19 cellular contexts compared by ENCODE assay signal in genomic region chr18:12768622-12769021, GRCh38.
DNase-seq lines count a peak whose midpoint lies in the region; ATAC-seq, FAIRE-seq and TF ChIP-seq lines count a peak whose summit lies in the region.
"Had no signal": no experiment of that assay in that cellular context is flagged by ENCODE, and none has a peak within 500 bp of the region (broad histone marks: within the 10 kb centered on the region; RNA-seq: fewer than 3 reads in every experiment).

No MANE protein-coding gene starts in this region.

- H3K36me3 ChIP-seq in DND-41 (ENCODE audit: insufficient read depth, low read length) (peaks cover 94% of the 10 kb centered on the region), bronchial epithelial cell (ENCODE audit: control insufficient read depth, insufficient read depth, low read length) (no peaks in the 10 kb centered on the region), body of pancreas (replicated peaks in 1 of 2; ENCODE audit: insufficient read depth in 1 of 2, low read depth in 2 of 2) (no peaks in the 10 kb centered on the region), suprapubic skin (no peaks in the 10 kb centered on the region)
- H3K36me3 ChIP-seq: neutrophil, sigmoid colon, thoracic aorta had no signal

- H3K9me3 ChIP-seq in DND-41 (ENCODE audit: insufficient read depth, low read length, severe bottlenecking) = no peaks in the 10 kb centered on the region
- H3K9me3 ChIP-seq in body of pancreas = no peaks in the 10 kb centered on the region
- H3K9me3 ChIP-seq in suprapubic skin = no peaks in the 10 kb centered on the region
- H3K9me3 ChIP-seq: neutrophil, sigmoid colon, thoracic aorta had no signal

- H3K27me3 ChIP-seq in DND-41 (ENCODE audit: insufficient read depth, low read length, poor library complexity) = no peaks in the 10 kb centered on the region
- H3K27me3 ChIP-seq in bronchial epithelial cell (ENCODE audit: control insufficient read depth, insufficient read depth, low read length) = no peaks in the 10 kb centered on the region
- H3K27me3 ChIP-seq in body of pancreas = no peaks in the 10 kb centered on the region
- no peaks in the 10 kb centered on the region for H3K27me3 ChIP-seq in suprapubic skin
- H3K27me3 ChIP-seq: neutrophil, sigmoid colon had no signal

- WGBS in body of pancreas, 2 donors = 74 to 77% methylated on average over 3 of the region's 3 CpGs
- WGBS in suprapubic skin = 86% methylated on average over 3 of the region's 3 CpGs

- H2AFZ ChIP-seq in DND-41 (ENCODE audit: low read depth, low read length) = no peak overlapping the region

- TF ChIP-seq POLR2A in body of pancreas (IDR thresholded peaks at IDR 0.05) = no peak
- TF ChIP-seq POLR2A in suprapubic skin (IDR thresholded peaks at IDR 0.05) = no peak

- FAIRE-seq in bronchial epithelial cell (lab: Jason Lieb, UNC) = no peak

- peaks cover 99% of the 10 kb centered on the region for H3K79me2 ChIP-seq in DND-41 (ENCODE audit: insufficient read depth, low read length)

- intact Hi-C loops in body of pancreas (cut with DNase I) (no loop called here), posterior vena cava (cut with DNase I) (no loop called here)

- ATAC-seq in DND-41 (ENCODE audit: insufficient read depth, low read depth) (no peak), body of pancreas (no peak)
- ATAC-seq: left cardiac atrium had no signal

- H3K4me3 ChIP-seq in DND-41 (ENCODE audit: low read depth in 1 of 2, low read length in 2 of 2) = no peak overlapping the region
- no peak overlapping the region for H3K4me3 ChIP-seq in bronchial epithelial cell (ENCODE audit: low read depth, low read length)
- H3K4me3 ChIP-seq in body of pancreas = no peak overlapping the region
- no peak overlapping the region for H3K4me3 ChIP-seq in suprapubic skin
- H3K4me3 ChIP-seq: sigmoid colon, thoracic aorta had no signal

- H3K27ac ChIP-seq in DND-41 (ENCODE audit: low read length) (peak overlapping the region; percentile 73), body of pancreas (no peak overlapping the region), suprapubic skin (no peak overlapping the region)
- H3K27ac ChIP-seq: HL-60, neutrophil, sigmoid colon, thoracic aorta had no signal

- H3K4me2 ChIP-seq in DND-41 (ENCODE audit: insufficient read depth, low read length) = peak overlapping the region; percentile 58

- peaks cover 76% of the 10 kb centered on the region for H3K4me1 ChIP-seq in DND-41 (ENCODE audit: insufficient read depth, low read length)
- H3K4me1 ChIP-seq in body of pancreas = no peaks in the 10 kb centered on the region
- peaks cover 6% of the 10 kb centered on the region for H3K4me1 ChIP-seq in suprapubic skin
- H3K4me1 ChIP-seq: sigmoid colon had no signal

- H3K9ac ChIP-seq in DND-41 (ENCODE audit: low read depth, low read length) = no peak overlapping the region; the same call in 1 of the 2 replicates

- no peak for TF ChIP-seq EP300 in suprapubic skin (IDR thresholded peaks at IDR 0.05)

- DNase-seq in DND-41 = peak; percentile 5
- peak; percentile 84 for DNase-seq in LHCN-M2 (ENCODE audit: low read depth)
- DNase-seq in bronchial epithelial cell (ENCODE audit: low read depth) = peak; percentile 61
- peak; percentile 45 for DNase-seq in myocyte (ENCODE audit: low read depth)
- no peak for DNase-seq in body of pancreas
- no peak for DNase-seq in suprapubic skin (ENCODE audit: low spot score in 2 of 2)
- DNase-seq in activated T-cell treated with anti-CD3 and anti-CD28 coated beads, Interleukin-2, amount 50 U/mL, for 1 hour = no peak
- DNase-seq in posterior vena cava (ENCODE audit: low spot score) = no peak
- DNase-seq: activated B cell treated with CpG ODN at 0.5 μM for 24 hours; activated effector memory CD4-positive, alpha-beta T cell treated with anti-CD3 and anti-CD28 coated beads, Interleukin-2, amount 50 U/mL, for 16 hours; Karpas-422; left cardiac atrium; NCI-H1417 treated with DMSO at 0.1 percent for 48 hours; Right ventricle myocardium superior; sigmoid colon; stimulated activated CD4-positive, alpha-beta T cell treated with anti-CD3 and anti-CD28 coated beads, Interleukin-2, amount 100 ng/mL, for 48 hours had no signal

- H4K20me1 ChIP-seq in DND-41 (ENCODE audit: insufficient read depth, low read length) = peaks cover 72% of the 10 kb centered on the region

- TF ChIP-seq CTCF in DND-41 (IDR thresholded peaks at IDR 0.05; ENCODE audit: borderline replicate concordance, extremely low read depth, low read length, poor library complexity, severe bottlenecking) (no peak), bronchial epithelial cell (IDR thresholded peaks at IDR 0.05; ENCODE audit: insufficient read depth, low read length, severe bottlenecking) (no peak), body of pancreas (IDR thresholded peaks at IDR 0.05) (no peak), suprapubic skin (IDR thresholded peaks at IDR 0.05) (no peak)

Comparison
In these comparisons a context has a peak if more than half of its experiments do, and no peak if none do; other contexts are left out.
1. DNase-seq: peak in DND-41 (single experiment), LHCN-M2 (single experiment), bronchial epithelial cell (single experiment) and myocyte (single experiment); none in body of pancreas (0 of 4), suprapubic skin (0 of 2), activated T-cell treated with anti-CD3 and anti-CD28 coated beads, Interleukin-2, amount 50 U/mL, for 1 hour (single experiment) and posterior vena cava (single experiment).